Comparison of ENCODE assay signal across 24 cellular contexts in the genomic region with DNA sequence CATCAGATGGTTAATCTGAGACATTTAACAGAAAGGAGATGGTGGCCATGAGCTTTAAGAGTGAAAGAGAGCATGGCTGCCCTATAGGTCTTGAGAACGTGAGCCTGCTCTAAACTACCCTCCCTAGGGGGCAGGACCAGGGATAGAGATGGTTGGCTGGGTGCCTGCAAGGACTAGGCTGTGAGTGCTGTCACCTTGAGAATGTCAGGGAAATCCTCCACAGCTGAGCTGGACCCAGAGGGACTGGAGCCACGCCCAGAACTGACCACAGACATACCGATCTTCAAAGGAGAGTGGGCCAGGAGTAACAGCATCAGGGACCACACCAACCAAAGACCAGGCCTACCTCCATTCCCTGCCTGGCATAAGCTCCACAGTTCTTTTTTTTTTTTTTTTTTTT. TPM values are rescaled to one million over a fixed set of nuclear protein-coding genes. Genes with fewer than 3 reads are reported as not detected.
DNase-seq lines count a peak whose midpoint lies in the region; ATAC-seq and TF ChIP-seq lines count a peak whose summit lies in the region.
"Had no signal": no experiment of that assay in that cellular context is flagged by ENCODE, and none has a peak within 500 bp of the region (broad histone marks: within the 10 kb centered on the region; RNA-seq: fewer than 3 reads in every experiment).

No MANE protein-coding gene starts in this region.

- WGBS in mesenchymal stem cell: 72% methylated on average over 3 of the region's 3 CpGs

- H2BK5ac ChIP-seq in mesenchymal stem cell (ENCODE audit: low read depth, low read length, poor library complexity, severe bottlenecking): no peak overlapping the region

- ATAC-seq in SK-N-SH treated with all-trans-retinoic acid at 6 μM for 48 hours: peak; percentile 20
- no peak for ATAC-seq in activated naive CD4-positive, alpha-beta T cell treated with anti-CD3 and anti-CD28 coated beads, Interleukin-2, amount 50 U/mL, for 72 hours
- ATAC-seq: activated CD4-positive, CD25-positive, alpha-beta regulatory T cell treated with anti-CD3 and anti-CD28 coated beads, Interleukin-2, amount 50 U/mL, for 24 hours; CD8-positive, alpha-beta T cell; mucosa of descending colon had no signal

- no peak overlapping the region for H3K4ac ChIP-seq in mesenchymal stem cell (ENCODE audit: low read depth in 1 of 2, low read length in 2 of 2)

- H3K9ac ChIP-seq in mesenchymal stem cell (ENCODE audit: low read length): no peak overlapping the region

- H2BK12ac ChIP-seq in mesenchymal stem cell (ENCODE audit: low read length in 2 of 2): peak overlapping the region; percentile 1 to 37

- peak overlapping the region in 1 of 2 experiments; percentile 61 for H3K23ac ChIP-seq in mesenchymal stem cell (ENCODE audit: low read length in 2 of 2)

- TF ChIP-seq CTCF in nephron progenitor cell (IDR thresholded peaks at IDR 0.05): no peak

- no peak overlapping the region for H4K91ac ChIP-seq in mesenchymal stem cell (ENCODE audit: low read length)

- no peak overlapping the region for H2AFZ ChIP-seq in mesenchymal stem cell (ENCODE audit: low read depth, low read length)

- no peaks in the 10 kb centered on the region for H3K79me1 ChIP-seq in mesenchymal stem cell (replicated peaks; ENCODE audit: low read length, poor library complexity, severe bottlenecking)

- peaks cover 9% of the 10 kb centered on the region for H3K4me1 ChIP-seq in mesenchymal stem cell (ENCODE audit: control insufficient read depth, insufficient read depth, low read depth, low read length)
- H3K4me1 ChIP-seq: prostate gland had no signal

- H3K27ac Mint-ChIP-seq in activated naive CD4-positive, alpha-beta T cell treated with anti-CD3 and anti-CD28 coated beads, Interleukin-2, amount 50 U/mL, for 72 hours: no peak overlapping the region
- H3K27ac Mint-ChIP-seq in nephron progenitor cell: no peak overlapping the region
- H3K27ac Mint-ChIP-seq: activated CD4-positive, alpha-beta memory T cell treated with anti-CD3 and anti-CD28 coated beads for 36 hours; activated naive CD8-positive, alpha-beta T cell treated with anti-CD3 and anti-CD28 coated beads for 36 hours; CD8-positive, alpha-beta T cell had no signal

- H4K8ac ChIP-seq in mesenchymal stem cell (ENCODE audit: low read length): no peak overlapping the region

- no peak overlapping the region for H2BK15ac ChIP-seq in mesenchymal stem cell (ENCODE audit: low read depth, poor library complexity, severe bottlenecking)

- H3K27me3 Mint-ChIP-seq in nephron progenitor cell (ENCODE audit: low read depth, poor library complexity): peaks cover 4% of the 10 kb centered on the region
- H3K27me3 Mint-ChIP-seq: activated CD4-positive, alpha-beta memory T cell treated with anti-CD3 and anti-CD28 coated beads for 36 hours; activated naive CD8-positive, alpha-beta T cell treated with anti-CD3 and anti-CD28 coated beads for 36 hours; central memory CD8-positive, alpha-beta T cell had no signal

- no peaks in the 10 kb centered on the region for H3K36me3 Mint-ChIP-seq in activated naive CD4-positive, alpha-beta T cell treated with anti-CD3 and anti-CD28 coated beads, Interleukin-2, amount 50 U/mL, for 72 hours
- no peaks in the 10 kb centered on the region for H3K36me3 Mint-ChIP-seq in nephron progenitor cell (ENCODE audit: low read depth)
- H3K36me3 Mint-ChIP-seq: activated CD4-positive, alpha-beta memory T cell treated with anti-CD3 and anti-CD28 coated beads for 36 hours; activated naive CD8-positive, alpha-beta T cell treated with anti-CD3 and anti-CD28 coated beads for 36 hours; CD8-positive, alpha-beta T cell had no signal

- peaks cover 43% of the 10 kb centered on the region for H3K4me1 Mint-ChIP-seq in nephron progenitor cell
- H3K4me1 Mint-ChIP-seq: activated naive CD8-positive, alpha-beta T cell treated with anti-CD3 and anti-CD28 coated beads for 36 hours; central memory CD8-positive, alpha-beta T cell had no signal

- no peak overlapping the region for H3K18ac ChIP-seq in mesenchymal stem cell (ENCODE audit: low read depth in 1 of 2, low read length in 2 of 2)

- DNase-seq in A172 (ENCODE audit: low spot score) (peak; percentile 79), HT1080 (ENCODE audit: low read depth) (peak; percentile 6), mesenchymal stem cell (no peak), GOT3 (lab: John Stamatoyannopoulos, UW) (no peak), NCI-H510A (lab: John Stamatoyannopoulos, UW) (no peak), nephron progenitor cell (no peak)
- no peak for DNase-seq in activated naive CD4-positive, alpha-beta T cell treated with anti-CD3 and anti-CD28 coated beads, Interleukin-2, amount 50 U/mL, for 72 hours (ENCODE audit: low spot score in 2 of 2)
- DNase-seq: 8988T; activated CD4-positive, alpha-beta memory T cell treated with anti-CD3 and anti-CD28 coated beads for 36 hours; activated naive CD8-positive, alpha-beta T cell treated with anti-CD3 and anti-CD28 coated beads for 36 hours; CD8-positive, alpha-beta T cell; DMS153; hypothalamus; MG63; mucosa of descending colon; NCI-H2107; T1000 had no signal

- H3K14ac ChIP-seq in mesenchymal stem cell (ENCODE audit: low read length in 2 of 2): no peak overlapping the region

- H3K9me3 Mint-ChIP-seq in activated naive CD4-positive, alpha-beta T cell treated with anti-CD3 and anti-CD28 coated beads, Interleukin-2, amount 50 U/mL, for 72 hours: no peaks in the 10 kb centered on the region
- H3K9me3 Mint-ChIP-seq in nephron progenitor cell: no peaks in the 10 kb centered on the region
- H3K9me3 Mint-ChIP-seq: activated CD4-positive, alpha-beta memory T cell treated with anti-CD3 and anti-CD28 coated beads for 36 hours; activated naive CD8-positive, alpha-beta T cell treated with anti-CD3 and anti-CD28 coated beads for 36 hours; CD8-positive, alpha-beta T cell; central memory CD8-positive, alpha-beta T cell had no signal

- H3K4me3 ChIP-seq in mesenchymal stem cell (ENCODE audit: insufficient read depth in 1 of 2, low read depth in 1 of 2, low read length in 2 of 2): no peak overlapping the region
- H3K4me3 ChIP-seq: gastroesophageal sphincter, HAP-1, MG63, mucosa of descending colon, prostate gland, tibial nerve had no signal

- H3K9me3 ChIP-seq in mesenchymal stem cell (ENCODE audit: control insufficient read depth, low read length): no peaks in the 10 kb centered on the region
- H3K9me3 ChIP-seq: gastroesophageal sphincter, HAP-1, MG63, mucosa of descending colon, prostate gland, tibial nerve had no signal

- no peak overlapping the region for H2BK120ac ChIP-seq in mesenchymal stem cell (ENCODE audit: low read depth, low read length)

- H3K4me3 Mint-ChIP-seq in nephron progenitor cell: no peak overlapping the region
- H3K4me3 Mint-ChIP-seq: activated CD4-positive, alpha-beta memory T cell treated with anti-CD3 and anti-CD28 coated beads for 36 hours; activated naive CD8-positive, alpha-beta T cell treated with anti-CD3 and anti-CD28 coated beads for 36 hours; CD8-positive, alpha-beta T cell; central memory CD8-positive, alpha-beta T cell had no signal

- H3K27me3 ChIP-seq in mesenchymal stem cell (ENCODE audit: control insufficient read depth in 1 of 2, insufficient read depth in 1 of 2, low read length in 2 of 2): no peaks in the 10 kb centered on the region
- H3K27me3 ChIP-seq: gastroesophageal sphincter, MG63, tibial nerve had no signal

- no peaks in the 10 kb centered on the region for H3K36me3 ChIP-seq in mesenchymal stem cell (ENCODE audit: control insufficient read depth in 1 of 2, insufficient read depth in 2 of 2, low read depth in 1 of 2, low read length in 2 of 2)
- H3K36me3 ChIP-seq: gastroesophageal sphincter, HAP-1, MG63, prostate gland, tibial nerve had no signal

- peak overlapping the region; percentile 23 for H2AK5ac ChIP-seq in mesenchymal stem cell (ENCODE audit: low read length, severe bottlenecking)

- H3K4me2 ChIP-seq in mesenchymal stem cell (ENCODE audit: low read length, poor library complexity, severe bottlenecking): no peak overlapping the region

- no peak overlapping the region for H3K27ac ChIP-seq in mesenchymal stem cell (ENCODE audit: low read length, poor library complexity, severe bottlenecking)
- H3K27ac ChIP-seq: gastroesophageal sphincter, prostate gland, tibial nerve had no signal

TF ChIP-seq in SK-N-SH treated with all-trans-retinoic acid at 6 μM for 48 hours, 23 proteins besides CTCF, POLR2A, EP300 and RAD21:
- TF ChIP-seq, protein P1, sequence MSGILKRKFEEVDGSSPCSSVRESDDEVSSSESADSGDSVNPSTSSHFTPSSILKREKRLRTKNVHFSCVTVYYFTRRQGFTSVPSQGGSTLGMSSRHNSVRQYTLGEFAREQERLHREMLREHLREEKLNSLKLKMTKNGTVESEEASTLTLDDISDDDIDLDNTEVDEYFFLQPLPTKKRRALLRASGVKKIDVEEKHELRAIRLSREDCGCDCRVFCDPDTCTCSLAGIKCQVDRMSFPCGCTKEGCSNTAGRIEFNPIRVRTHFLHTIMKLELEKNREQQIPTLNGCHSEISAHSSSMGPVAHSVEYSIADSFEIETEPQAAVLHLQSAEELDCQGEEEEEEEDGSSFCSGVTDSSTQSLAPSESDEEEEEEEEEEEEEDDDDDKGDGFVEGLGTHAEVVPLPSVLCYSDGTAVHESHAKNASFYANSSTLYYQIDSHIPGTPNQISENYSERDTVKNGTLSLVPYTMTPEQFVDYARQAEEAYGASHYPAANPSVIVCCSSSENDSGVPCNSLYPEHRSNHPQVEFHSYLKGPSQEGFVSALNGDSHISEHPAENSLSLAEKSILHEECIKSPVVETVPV (CRISPR knock-in tag; IDR thresholded peaks at IDR 0.05): no peak
- TF ChIP-seq ZFP3 (CRISPR knock-in tag; IDR thresholded peaks at IDR 0.05) (no peak), ZC3H10 (CRISPR knock-in tag; IDR thresholded peaks at IDR 0.05) (no peak)

RNA-seq across cellular contexts. Expression of a gene that starts 53.6 kb away (rescaled TPM):
- 66.4 and 91.7 TPM in 2 replicates for total RNA-seq in A172 (2014; rRNA removed; shearing (Covaris generic))
- 105 and 134 TPM in 2 replicates for total RNA-seq in HT1080 (2014; rRNA removed; shearing (Covaris generic))
- polyA plus RNA-seq in HT1080 (2015; cell fraction: cytosol; rRNA removed): 133 and 143 TPM in 2 replicates
- polyA plus RNA-seq in HT1080 (2015; cell fraction: nucleus; rRNA removed): 89.0 and 91.8 TPM in 2 replicates
- polyA plus RNA-seq in mesenchymal stem cell (2013, experiment 1 of 2): 181 TPM
- polyA plus RNA-seq in mesenchymal stem cell (2013, experiment 2 of 2): 175 TPM
- 10 to 100 TPM; 29.6 to 82.2 TPM for total RNA-seq in activated naive CD4-positive, alpha-beta T cell treated with anti-CD3 and anti-CD28 coated beads, Interleukin-2, amount 50 U/mL, for 72 hours

Comparison
In these comparisons a context has a peak if more than half of its experiments do, and no peak if none do; other contexts are left out.
1. DNase-seq: peak in A172 (single experiment) and HT1080 (single experiment); none in mesenchymal stem cell (single experiment), activated naive CD4-positive, alpha-beta T cell treated with anti-CD3 and anti-CD28 coated beads, Interleukin-2, amount 50 U/mL, for 72 hours (0 of 2), GOT3 (single experiment), NCI-H510A (single experiment) and nephron progenitor cell (single experiment).